Comparison of ENCODE assay signal across 33 cellular contexts in genomic region chr14:103146141-103146709, GRCh38. TPM values are rescaled to one million over a fixed set of nuclear protein-coding genes. Genes with fewer than 3 reads are reported as not detected.
"Had no signal": no experiment of that assay in that cellular context is flagged by ENCODE, and none has a peak within 500 bp of the region (broad histone marks: within the 10 kb centered on the region; RNA-seq: fewer than 3 reads in every experiment).

No MANE protein-coding gene starts in this region.

- H3K9me3 ChIP-seq: adrenal gland, body of pancreas, esophagus muscularis mucosa, gastroesophageal sphincter, heart right ventricle had no signal

- H3K4me3 ChIP-seq: adrenal gland, body of pancreas, esophagus muscularis mucosa, gastroesophageal sphincter, heart right ventricle had no signal

- H3K36me3 ChIP-seq: adrenal gland, esophagus muscularis mucosa, gastroesophageal sphincter, heart right ventricle had no signal

- H3K27ac ChIP-seq: adrenal gland, body of pancreas, esophagus muscularis mucosa, gastroesophageal sphincter, heart right ventricle had no signal

- H3K4me1 ChIP-seq: adrenal gland, gastroesophageal sphincter, heart right ventricle had no signal

- H3K27me3 ChIP-seq: adrenal gland had no signal

- DNase-seq: activated CD4-positive, alpha-beta memory T cell treated with anti-CD3 and anti-CD28 coated beads, Interleukin-2, amount 10 ng/mL, durations not matched to agents 7 days and 5 days; activated CD4-positive, alpha-beta T cell treated with anti-CD3 and anti-CD28 coated beads for 1 hour; activated CD4-positive, alpha-beta T cell treated with anti-CD3 and anti-CD28 coated beads for 4 hours; activated CD4-positive, alpha-beta T cell treated with anti-CD3 and anti-CD28 coated beads, Interleukin-2, amount 10 ng/mL, durations not matched to agents 7 days and 5 days; activated CD4-positive, alpha-beta T cell treated with anti-CD3 and anti-CD28 coated beads, Interleukin-2, amount 50 U/mL, for 4 hours; activated effector memory CD4-positive, alpha-beta T cell treated with anti-CD3 and anti-CD28 coated beads, Interleukin-2, amount 50 U/mL, for 16 hours; activated naive CD4-positive, alpha-beta T cell treated with anti-CD3 and anti-CD28 coated beads for 36 hours; activated naive CD8-positive, alpha-beta T cell treated with anti-CD3 and anti-CD28 coated beads for 36 hours; activated naive CD8-positive, alpha-beta T cell treated with anti-CD3 and anti-CD28 coated beads, Interleukin-2, amount 50 U/mL, for 24 hours; activated T-cell treated with anti-CD3 and anti-CD28 coated beads, Interleukin-2, amount 50 U/mL, for 1 hour; activated T-cell treated with anti-CD3 and anti-CD28 coated beads, Interleukin-2, amount 50 U/mL, for 48 hours; adrenal gland; amygdala; aorta; body of pancreas; caudate nucleus; cortex of kidney; dermis blood vessel endothelial cell; effector CD4-positive, alpha-beta T cell; effector memory CD8-positive, alpha-beta T cell; erythroblast; foreskin melanocyte; heart right ventricle; T-helper 1 cell; T-helper 17 cell; T1000 had no signal

RNA-seq across cellular contexts. Expression of gene EXOC3L4, which starts 51.7 kb away (rescaled TPM):
- total RNA-seq: activated CD4-positive, alpha-beta memory T cell treated with anti-CD3 and anti-CD28 coated beads, Interleukin-2, amount 10 ng/mL, durations not matched to agents 7 days and 5 days; activated CD4-positive, alpha-beta T cell treated with anti-CD3 and anti-CD28 coated beads, Interleukin-2, amount 10 ng/mL, durations not matched to agents 7 days and 5 days; activated naive CD4-positive, alpha-beta T cell treated with anti-CD3 and anti-CD28 coated beads for 36 hours; activated naive CD8-positive, alpha-beta T cell treated with anti-CD3 and anti-CD28 coated beads for 36 hours; activated T-helper 1 cell treated with anti-CD3 and anti-CD28 coated beads, Interleukin-12 subunit alpha, Interleukin-12 subunit beta, Interleukin-2, Interleukin-4 antibody, amounts not matched to agents 30 ng/mL and 10 ng/mL and 1 ng/mL, durations not matched to agents 14 hours and 24 hours and 36 hours; activated T-helper 2 cell treated with anti-CD3 and anti-CD28 coated beads, Interferon-gamma antibody, Interleukin-2, Interleukin-4, amounts not matched to agents 10 μg/mL and 5 μg/mL and 100 μg/mL, durations not matched to agents 14 hours and 24 hours and 36 hours; chondrocyte; dermis blood vessel endothelial cell; fibroblast of villous mesenchyme; glomerular endothelial cell; T-helper 17 cell had no signal
